Comparison of ENCODE assay signal across 1 cellular context in genomic region chr19:33064117-33064777, GRCh38.
TF ChIP-seq lines count a peak whose summit lies in the region.

No MANE protein-coding gene starts in this region.

TF ChIP-seq in HepG2, 621 proteins besides CTCF, POLR2A, EP300 and RAD21 (continued from another document and continues in another):
- no peak for TF ChIP-seq ZBTB40 (IDR thresholded peaks at IDR 0.05)
- TF ChIP-seq ZBTB40 (CRISPR knock-in tag; IDR thresholded peaks at IDR 0.05): 0 out of 2 replicates have a peak, but pooled peaks have one; percentile 38
- TF ChIP-seq SOX6 (IDR thresholded peaks at IDR 0.05): no peak
- TF ChIP-seq SOX6 (CRISPR knock-in tag; IDR thresholded peaks at IDR 0.05): 0 out of 2 replicates have a peak, but pooled peaks have one; percentile 18
- 0 out of 2 replicates have a peak, but pooled peaks have one; percentile 28 for TF ChIP-seq KDM5A (IDR thresholded peaks at IDR 0.05; ENCODE audit: borderline replicate concordance, low read length)
- TF ChIP-seq ARNT2 (CRISPR knock-in tag; IDR thresholded peaks at IDR 0.05; ENCODE audit: low read depth): 0 out of 2 replicates have a peak, but pooled peaks have one; percentile 3
- TF ChIP-seq HNF4A (CRISPR knock-in tag; IDR thresholded peaks at IDR 0.05): 0 out of 2 replicates have a peak, but pooled peaks have one; percentile 5
- TF ChIP-seq REL (CRISPR knock-in tag; conservative IDR thresholded peaks at IDR 0.05): no peak
- peak; percentile 34; the same call in 1 of the 2 replicates for TF ChIP-seq ZNF317 (CRISPR knock-in tag; IDR thresholded peaks at IDR 0.05)
- peak; percentile 24; the same call in 1 of the 2 replicates for TF ChIP-seq ZNF234 (CRISPR knock-in tag; conservative IDR thresholded peaks at IDR 0.05)
- peak; percentile 21; the same call in 1 of the 2 replicates for TF ChIP-seq ETV5 (CRISPR knock-in tag; IDR thresholded peaks at IDR 0.05; ENCODE audit: borderline replicate concordance)
- peak; percentile 12 for TF ChIP-seq RBM39 (IDR thresholded peaks at IDR 0.05; ENCODE audit: low read depth, low read length, poor library complexity, severe bottlenecking)
- TF ChIP-seq PATZ1 (CRISPR knock-in tag; IDR thresholded peaks at IDR 0.05): peak; percentile 84
- 0 out of 2 replicates have a peak, but pooled peaks have one; percentile 26 for TF ChIP-seq ZNF891 (CRISPR knock-in tag; IDR thresholded peaks at IDR 0.05)
- TF ChIP-seq SP5 (CRISPR knock-in tag; IDR thresholded peaks at IDR 0.05; ENCODE audit: borderline replicate concordance, low read depth): peak; percentile 9; the same call in 1 of the 2 replicates
- TF ChIP-seq, protein P1, sequence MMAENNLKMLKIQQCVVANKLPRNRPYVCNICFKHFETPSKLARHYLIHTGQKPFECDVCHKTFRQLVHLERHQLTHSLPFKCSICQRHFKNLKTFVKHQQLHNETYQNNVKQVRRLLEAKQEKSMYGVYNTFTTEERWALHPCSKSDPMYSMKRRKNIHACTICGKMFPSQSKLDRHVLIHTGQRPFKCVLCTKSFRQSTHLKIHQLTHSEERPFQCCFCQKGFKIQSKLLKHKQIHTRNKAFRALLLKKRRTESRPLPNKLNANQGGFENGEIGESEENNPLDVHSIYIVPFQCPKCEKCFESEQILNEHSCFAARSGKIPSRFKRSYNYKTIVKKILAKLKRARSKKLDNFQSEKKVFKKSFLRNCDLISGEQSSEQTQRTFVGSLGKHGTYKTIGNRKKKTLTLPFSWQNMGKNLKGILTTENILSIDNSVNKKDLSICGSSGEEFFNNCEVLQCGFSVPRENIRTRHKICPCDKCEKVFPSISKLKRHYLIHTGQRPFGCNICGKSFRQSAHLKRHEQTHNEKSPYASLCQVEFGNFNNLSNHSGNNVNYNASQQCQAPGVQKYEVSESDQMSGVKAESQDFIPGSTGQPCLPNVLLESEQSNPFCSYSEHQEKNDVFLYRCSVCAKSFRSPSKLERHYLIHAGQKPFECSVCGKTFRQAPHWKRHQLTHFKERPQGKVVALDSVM (CRISPR knock-in tag; IDR thresholded peaks at IDR 0.05): peak; percentile 99
- TF ChIP-seq, protein P2, sequence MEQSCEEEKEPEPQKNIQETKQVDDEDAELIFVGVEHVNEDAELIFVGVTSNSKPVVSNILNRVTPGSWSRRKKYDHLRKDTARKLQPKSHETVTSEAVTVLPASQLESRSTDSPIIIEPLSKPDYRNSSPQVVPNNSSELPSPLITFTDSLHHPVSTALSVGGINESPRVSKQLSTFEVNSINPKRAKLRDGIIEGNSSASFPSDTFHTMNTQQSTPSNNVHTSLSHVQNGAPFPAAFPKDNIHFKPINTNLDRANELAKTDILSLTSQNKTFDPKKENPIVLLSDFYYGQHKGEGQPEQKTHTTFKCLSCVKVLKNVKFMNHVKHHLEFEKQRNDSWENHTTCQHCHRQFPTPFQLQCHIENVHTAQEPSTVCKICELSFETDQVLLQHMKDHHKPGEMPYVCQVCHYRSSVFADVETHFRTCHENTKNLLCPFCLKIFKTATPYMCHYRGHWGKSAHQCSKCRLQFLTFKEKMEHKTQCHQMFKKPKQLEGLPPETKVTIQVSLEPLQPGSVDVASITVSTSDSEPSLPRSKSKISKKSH (CRISPR knock-in tag; IDR thresholded peaks at IDR 0.05; ENCODE audit: borderline replicate concordance): peak; percentile 49; the same call in 1 of the 2 replicates
- peak; percentile 36; the same call in 1 of the 2 replicates for TF ChIP-seq YEATS4 (CRISPR knock-in tag; IDR thresholded peaks at IDR 0.05; ENCODE audit: borderline replicate concordance)
- TF ChIP-seq, protein P3, sequence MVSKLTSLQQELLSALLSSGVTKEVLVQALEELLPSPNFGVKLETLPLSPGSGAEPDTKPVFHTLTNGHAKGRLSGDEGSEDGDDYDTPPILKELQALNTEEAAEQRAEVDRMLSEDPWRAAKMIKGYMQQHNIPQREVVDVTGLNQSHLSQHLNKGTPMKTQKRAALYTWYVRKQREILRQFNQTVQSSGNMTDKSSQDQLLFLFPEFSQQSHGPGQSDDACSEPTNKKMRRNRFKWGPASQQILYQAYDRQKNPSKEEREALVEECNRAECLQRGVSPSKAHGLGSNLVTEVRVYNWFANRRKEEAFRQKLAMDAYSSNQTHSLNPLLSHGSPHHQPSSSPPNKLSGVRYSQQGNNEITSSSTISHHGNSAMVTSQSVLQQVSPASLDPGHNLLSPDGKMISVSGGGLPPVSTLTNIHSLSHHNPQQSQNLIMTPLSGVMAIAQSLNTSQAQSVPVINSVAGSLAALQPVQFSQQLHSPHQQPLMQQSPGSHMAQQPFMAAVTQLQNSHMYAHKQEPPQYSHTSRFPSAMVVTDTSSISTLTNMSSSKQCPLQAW (CRISPR knock-in tag; IDR thresholded peaks at IDR 0.05): 0 out of 2 replicates have a peak, but pooled peaks have one; percentile 23
- 0 out of 2 replicates have a peak, but pooled peaks have one; percentile 35 for TF ChIP-seq ZNF501 (CRISPR knock-in tag; IDR thresholded peaks at IDR 0.05)
- peak; percentile 45 for TF ChIP-seq ZEB1 (IDR thresholded peaks at IDR 0.05; ENCODE audit: insufficient replicate concordance, low read depth)
- no peak for TF ChIP-seq MAFF (IDR thresholded peaks at IDR 0.05; ENCODE audit: low read depth, low read length)
- no peak for TF ChIP-seq ZSCAN12 (CRISPR knock-in tag; IDR thresholded peaks at IDR 0.05)
- TF ChIP-seq ZNF510 (CRISPR knock-in tag; IDR thresholded peaks at IDR 0.05; ENCODE audit: low read depth): no peak
- 0 out of 2 replicates have a peak, but pooled peaks have one; percentile 38 for TF ChIP-seq DMAP1 (CRISPR knock-in tag; IDR thresholded peaks at IDR 0.05)
- TF ChIP-seq MTERF4 (CRISPR knock-in tag; IDR thresholded peaks at IDR 0.05): no peak
- peak; percentile 59; the same call in 1 of the 2 replicates for TF ChIP-seq ZIK1 (CRISPR knock-in tag; IDR thresholded peaks at IDR 0.05; ENCODE audit: borderline replicate concordance, low read depth)
- no peak for TF ChIP-seq NONO (IDR thresholded peaks at IDR 0.05)
- 0 out of 2 replicates have a peak, but pooled peaks have one; percentile 18 for TF ChIP-seq NONO (CRISPR knock-in tag; conservative IDR thresholded peaks at IDR 0.05)
- no peak for TF ChIP-seq ZNF703 (CRISPR knock-in tag; IDR thresholded peaks at IDR 0.05; ENCODE audit: borderline replicate concordance)
- no peak for TF ChIP-seq KDM3A (CRISPR knock-in tag; IDR thresholded peaks at IDR 0.05; ENCODE audit: low read depth)
- TF ChIP-seq, protein P4, sequence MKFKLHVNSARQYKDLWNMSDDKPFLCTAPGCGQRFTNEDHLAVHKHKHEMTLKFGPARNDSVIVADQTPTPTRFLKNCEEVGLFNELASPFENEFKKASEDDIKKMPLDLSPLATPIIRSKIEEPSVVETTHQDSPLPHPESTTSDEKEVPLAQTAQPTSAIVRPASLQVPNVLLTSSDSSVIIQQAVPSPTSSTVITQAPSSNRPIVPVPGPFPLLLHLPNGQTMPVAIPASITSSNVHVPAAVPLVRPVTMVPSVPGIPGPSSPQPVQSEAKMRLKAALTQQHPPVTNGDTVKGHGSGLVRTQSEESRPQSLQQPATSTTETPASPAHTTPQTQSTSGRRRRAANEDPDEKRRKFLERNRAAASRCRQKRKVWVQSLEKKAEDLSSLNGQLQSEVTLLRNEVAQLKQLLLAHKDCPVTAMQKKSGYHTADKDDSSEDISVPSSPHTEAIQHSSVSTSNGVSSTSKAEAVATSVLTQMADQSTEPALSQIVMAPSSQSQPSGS (CRISPR knock-in tag; IDR thresholded peaks at IDR 0.05): 0 out of 2 replicates have a peak, but pooled peaks have one; percentile 15
- TF ChIP-seq BCL6 (CRISPR knock-in tag; IDR thresholded peaks at IDR 0.05): no peak
- peak; percentile 40; the same call in 1 of the 2 replicates for TF ChIP-seq AKAP8 (CRISPR knock-in tag; IDR thresholded peaks at IDR 0.05)
- TF ChIP-seq, protein P5, sequence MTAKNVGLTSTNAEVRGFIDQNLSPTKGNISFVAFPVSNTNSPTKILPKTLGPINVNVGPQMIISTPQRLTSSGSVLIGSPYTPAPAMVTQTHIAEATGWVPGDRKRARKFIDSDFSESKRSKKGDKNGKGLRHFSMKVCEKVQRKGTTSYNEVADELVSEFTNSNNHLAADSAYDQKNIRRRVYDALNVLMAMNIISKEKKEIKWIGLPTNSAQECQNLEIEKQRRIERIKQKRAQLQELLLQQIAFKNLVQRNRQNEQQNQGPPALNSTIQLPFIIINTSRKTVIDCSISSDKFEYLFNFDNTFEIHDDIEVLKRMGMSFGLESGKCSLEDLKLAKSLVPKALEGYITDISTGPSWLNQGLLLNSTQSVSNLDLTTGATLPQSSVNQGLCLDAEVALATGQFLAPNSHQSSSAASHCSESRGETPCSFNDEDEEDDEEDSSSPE (CRISPR knock-in tag; IDR thresholded peaks at IDR 0.05): 0 out of 2 replicates have a peak, but pooled peaks have one; percentile 44
